In the genomic region with DNA sequence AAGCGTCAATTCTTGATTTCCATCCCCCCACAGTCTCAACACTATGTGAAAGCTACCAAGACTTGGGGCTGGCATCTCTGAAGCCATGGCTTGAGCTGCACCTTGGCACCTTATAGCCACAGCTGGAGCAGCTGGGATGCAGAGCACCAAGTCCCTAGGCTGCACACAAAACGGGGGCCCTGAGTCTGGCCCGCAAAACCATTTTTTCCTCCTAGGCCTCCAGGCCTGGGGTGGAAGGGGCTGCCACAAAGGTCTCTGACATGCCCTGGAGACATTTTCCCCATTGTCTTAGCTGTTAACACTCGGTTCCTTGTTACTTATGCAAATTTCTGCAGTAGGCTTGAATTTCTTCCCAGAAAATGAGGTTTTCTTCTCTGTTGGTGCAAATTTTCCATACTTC, we compare ENCODE assay signal across 36 cellular contexts.
DNase-seq lines count a peak whose midpoint lies in the region; ATAC-seq, FAIRE-seq and TF ChIP-seq lines count a peak whose summit lies in the region.
"Had no signal": no experiment of that assay in that cellular context is flagged by ENCODE, and none has a peak within 500 bp of the region (broad histone marks: within the 10 kb centered on the region; RNA-seq: fewer than 3 reads in every experiment).

No MANE protein-coding gene starts in this region.

- no peak for TF ChIP-seq CTCF in A549 (IDR thresholded peaks at IDR 0.05)
- no peak for TF ChIP-seq CTCF in HEK293 (tag by site-specific recombination; IDR thresholded peaks at IDR 0.05)
- TF ChIP-seq CTCF in K562 (IDR thresholded peaks at IDR 0.05 in 2 of 3, conservative IDR thresholded peaks at IDR 0.05 in 1 of 3; ENCODE audit: insufficient read depth in 2 of 3, low read depth in 1 of 3, low read length in 3 of 3) = no peak
- no peak for TF ChIP-seq CTCF in chondrocyte (IDR thresholded peaks at IDR 0.05)

- H3K27me3 ChIP-seq in K562 (ENCODE audit: control insufficient read depth in 2 of 2, insufficient read depth in 2 of 2, low read length in 2 of 2) = no peaks in the 10 kb centered on the region
- H3K27me3 ChIP-seq: BE2C; BLaER1; BLaER1 treated with 17β-estradiol and CSF1 and Interleukin-3, amounts not matched to agents 10 nM and 100 nM had no signal

- CTCF ChIA-PET in A549 (lab: Yijun Ruan, JAX) (interaction anchor here (1.1 to 1.6 kb wide), 4 partner anchors 11 to 747 kb away, joined by 3 to 6 read pairs (median 5); no protein-coding TSS in a partner anchor), HEK293 (lab: Yijun Ruan, JAX) (interaction anchor here (0.6 to 1.4 kb wide), 2 partner anchors 25 to 895 kb away, joined by 3 to 7 read pairs; no protein-coding TSS in a partner anchor), K562 (lab: Yijun Ruan, JAX; ENCODE audit: low intra/inter-chr PET ratio) (no interaction called here)

- TF ChIP-seq POLR2A in A549 (IDR thresholded peaks at IDR 0.05; ENCODE audit: low read length) = no peak
- no peak for TF ChIP-seq POLR2A in K562 (conservative IDR thresholded peaks at IDR 0.05)

- H3K4me2 ChIP-seq in A549 = no peak overlapping the region
- H3K4me2 ChIP-seq in K562 (ENCODE audit: insufficient read depth, low read length) = no peak overlapping the region
- H3K4me2 ChIP-seq: BLaER1; BLaER1 treated with 17β-estradiol and CSF1 and Interleukin-3, amounts not matched to agents 10 nM and 100 nM had no signal

- POLR2A ChIA-PET in A549 (lab: Yijun Ruan, JAX) (no interaction called here), HEK293 (lab: Yijun Ruan, JAX) (no interaction called here), K562 (lab: Yijun Ruan, JAX) (interaction anchor here (0.8 kb wide), 1 partner anchor 10 kb away, joined by 3 read pairs; no protein-coding TSS in a partner anchor)

- TF ChIP-seq EP300 in A549 (IDR thresholded peaks at IDR 0.05) (no peak), K562 (IDR thresholded peaks at IDR 0.05; ENCODE audit: low read length) (no peak)

- peaks cover 9% of the 10 kb centered on the region for H3K27me3 Mint-ChIP-seq in chondrocyte (ENCODE audit: low read depth)
- H3K27me3 Mint-ChIP-seq: B cell; CD4-positive, alpha-beta memory T cell; CD4-positive, alpha-beta T cell; CD4-positive, CD25-positive, alpha-beta regulatory T cell had no signal

- no peaks in the 10 kb centered on the region for H4K20me1 ChIP-seq in K562 (replicated peaks; ENCODE audit: control insufficient read depth, insufficient read depth, low read length)
- H4K20me1 ChIP-seq: BLaER1; BLaER1 treated with 17β-estradiol and CSF1 and Interleukin-3, amounts not matched to agents 10 nM and 100 nM had no signal

- H3K36me3 Mint-ChIP-seq in chondrocyte (ENCODE audit: low read depth) = no peaks in the 10 kb centered on the region
- H3K36me3 Mint-ChIP-seq: CD14-positive monocyte; CD4-positive, alpha-beta memory T cell; CD4-positive, CD25-positive, alpha-beta regulatory T cell; CD8-positive, alpha-beta memory T cell; CD8-positive, alpha-beta T cell had no signal

- no peaks in the 10 kb centered on the region for H3K4me1 Mint-ChIP-seq in chondrocyte (ENCODE audit: low read depth)
- H3K4me1 Mint-ChIP-seq: B cell; CD14-positive monocyte; CD4-positive, alpha-beta memory T cell; CD4-positive, CD25-positive, alpha-beta regulatory T cell; CD8-positive, alpha-beta memory T cell had no signal

- no peak overlapping the region for H3K9ac ChIP-seq in K562 (ENCODE audit: insufficient read depth in 1 of 2, low read depth in 2 of 2, low read length in 2 of 2)
- H3K9ac ChIP-seq: BLaER1; BLaER1 treated with 17β-estradiol and CSF1 and Interleukin-3, amounts not matched to agents 10 nM and 100 nM had no signal

- H2AFZ ChIP-seq in K562 (ENCODE audit: low read depth, low read length) = no peak overlapping the region

- peaks cover 11% of the 10 kb centered on the region; the same call in 1 of the 3 replicates for H3K9me3 ChIP-seq in A549
- H3K9me3 ChIP-seq in HEK293 (ENCODE audit: control insufficient read depth, insufficient read depth, low read depth, low read length) = no peaks in the 10 kb centered on the region
- peaks cover 3% of the 10 kb centered on the region; the same call in 1 of the 2 replicates for H3K9me3 ChIP-seq in K562 (replicated peaks; ENCODE audit: control insufficient read depth, insufficient read depth, low read depth, low read length)
- H3K9me3 ChIP-seq: BE2C had no signal

- intact Hi-C loops in K562 (cut with micrococcal nuclease) = no loop called here

- ATAC-seq in A549 (no peak), K562 (no peak), HG02798 (IDR thresholded peaks at IDR 0.05; ENCODE audit: poor library complexity, unreplicated experiment) (no peak), GM21737 (IDR thresholded peaks at IDR 0.05; ENCODE audit: unreplicated experiment) (no peak), HG03457 (IDR thresholded peaks at IDR 0.05; ENCODE audit: unreplicated experiment) (no peak), GM19467 (IDR thresholded peaks at IDR 0.05; ENCODE audit: unreplicated experiment) (no peak)
- ATAC-seq: CD8-positive, alpha-beta T cell had no signal

- DNase-seq in A549 (ENCODE audit: low read depth in 1 of 2, low spot score in 1 of 2) = no peak
- DNase-seq in K562 (ENCODE audit: extremely low read depth in 1 of 4, low spot score in 3 of 4) = no peak
- peak; percentile 34 for DNase-seq in chondrocyte (ENCODE audit: low spot score)
- DNase-seq: 8988T; ACHN; AML-193; BE2C; C1 segment of cervical spinal cord; Caco-2; Calu3; CD4-positive, alpha-beta memory T cell; CD4-positive, alpha-beta T cell; CD4-positive, CD25-positive, alpha-beta regulatory T cell; CD8-positive, alpha-beta memory T cell; CD8-positive, alpha-beta T cell; COR-L47; DMS 273 treated with DMSO at 0.1 percent for 48 hours; DMS153; DMS53; DMS79; DMS79 treated with DMSO at 0.1 percent for 48 hours; DND-41; EL had no signal

- 61% methylated on average over 4 of the region's 4 CpGs for WGBS in A549 (ENCODE audit: missing lambda C conversion rate)
- 0% methylated on average over 4 of the region's 4 CpGs for WGBS in K562 (ENCODE audit: insufficient coverage, low coverage, missing lambda C conversion rate)

- TF ChIP-seq RAD21 in A549 (conservative IDR thresholded peaks at IDR 0.05 in 1 of 2, IDR thresholded peaks at IDR 0.05 in 1 of 2) = no peak
- TF ChIP-seq RAD21 in K562 (CRISPR knock-in tag; conservative IDR thresholded peaks at IDR 0.05 in 1 of 2, IDR thresholded peaks at IDR 0.05 in 1 of 2) = no peak

- in situ Hi-C loops in K562 (cut with MboI) = no loop called here

- H3K4me3 Mint-ChIP-seq in chondrocyte (ENCODE audit: unreplicated experiment) = no peak overlapping the region
- H3K4me3 Mint-ChIP-seq: B cell; CD14-positive monocyte; CD4-positive, alpha-beta memory T cell; CD4-positive, alpha-beta T cell; CD4-positive, CD25-positive, alpha-beta regulatory T cell; CD8-positive, alpha-beta memory T cell; CD8-positive, alpha-beta T cell had no signal

- H3K9me1 ChIP-seq in K562 (ENCODE audit: control insufficient read depth, insufficient read depth, low read length) = no peaks in the 10 kb centered on the region

- BruUV-seq in K562 (replicated peaks; lab: Mats Ljungman, UMichigan) = no TSS peak

- no peaks in the 10 kb centered on the region for H3K9me3 Mint-ChIP-seq in chondrocyte (ENCODE audit: low read depth)
- H3K9me3 Mint-ChIP-seq: CD4-positive, alpha-beta T cell had no signal

- H3K4me3 ChIP-seq in A549 = no peak overlapping the region
- no peak overlapping the region for H3K4me3 ChIP-seq in HEK293 (ENCODE audit: low read depth, low read length)
- H3K4me3 ChIP-seq in K562 = no peak overlapping the region
- H3K4me3 ChIP-seq: BLaER1; BLaER1 treated with 17β-estradiol and CSF1 and Interleukin-3, amounts not matched to agents 10 nM and 100 nM had no signal

- no peak overlapping the region for H3K27ac Mint-ChIP-seq in chondrocyte (ENCODE audit: unreplicated experiment)
- H3K27ac Mint-ChIP-seq: B cell; CD14-positive monocyte; CD4-positive, alpha-beta memory T cell; CD4-positive, alpha-beta T cell; CD4-positive, CD25-positive, alpha-beta regulatory T cell; CD8-positive, alpha-beta memory T cell; CD8-positive, alpha-beta T cell had no signal

- no peak for FAIRE-seq in A549 (lab: Jason Lieb, UNC)
- no peak for FAIRE-seq in K562 (lab: Jason Lieb, UNC)
- FAIRE-seq: A204.1, D721Med had no signal

- H3K27ac ChIP-seq in A549 (no peak overlapping the region), HEK293 (ENCODE audit: extremely low read depth, low read depth, low read length) (no peak overlapping the region), K562 (ENCODE audit: extremely low read depth, low read depth, low read length) (no peak overlapping the region)
- H3K27ac ChIP-seq: 22Rv1; BLaER1; BLaER1 treated with 17β-estradiol and CSF1 and Interleukin-3, amounts not matched to agents 10 nM and 100 nM; C4-2B had no signal

- H3K4me1 ChIP-seq in A549 (no peaks in the 10 kb centered on the region), HEK293 (ENCODE audit: control insufficient read depth, insufficient read depth, low read length) (no peaks in the 10 kb centered on the region), K562 (replicated peaks in 1 of 2; ENCODE audit: control insufficient read depth in 2 of 2, insufficient read depth in 2 of 2, low read length in 2 of 2) (no peaks in the 10 kb centered on the region)
- H3K4me1 ChIP-seq: Caco-2 had no signal

- H3K36me3 ChIP-seq in HEK293 (ENCODE audit: control insufficient read depth in 2 of 2, insufficient read depth in 1 of 2, low read length in 2 of 2) (no peaks in the 10 kb centered on the region), K562 (ENCODE audit: control insufficient read depth, insufficient read depth, low read length) (no peaks in the 10 kb centered on the region)
- H3K36me3 ChIP-seq: BE2C; BLaER1; BLaER1 treated with 17β-estradiol and CSF1 and Interleukin-3, amounts not matched to agents 10 nM and 100 nM had no signal

- no peaks in the 10 kb centered on the region for H3K79me2 ChIP-seq in K562 (ENCODE audit: control insufficient read depth, insufficient read depth, low read length)

TF ChIP-seq in A549, 52 proteins besides CTCF, POLR2A, EP300 and RAD21:
- TF ChIP-seq ZFP36 (IDR thresholded peaks at IDR 0.05; ENCODE audit: borderline replicate concordance, partially characterized antibody) (peak; percentile 84), SMC3 (IDR thresholded peaks at IDR 0.05) (no peak)

TF ChIP-seq in HEK293, 187 proteins besides CTCF, POLR2A, EP300 and RAD21:
- TF ChIP-seq ZNF585B (tag by site-specific recombination; IDR thresholded peaks at IDR 0.05) (peak; percentile 88), ZBTB21 (tag by site-specific recombination; IDR thresholded peaks at IDR 0.05) (no peak)

TF ChIP-seq in K562, 482 proteins besides CTCF, POLR2A, EP300 and RAD21 (continues in another document):
- TF ChIP-seq ZFP36 (IDR thresholded peaks at IDR 0.05; ENCODE audit: low read depth, low read length, partially characterized antibody) (peak; percentile 26), KLF1 (tag; IDR thresholded peaks at IDR 0.05) (no peak)
